Comparison of ENCODE assay signal across 8 cellular contexts in genomic region chr12:42129595-42130204, GRCh38. TPM values are rescaled to one million over a fixed set of nuclear protein-coding genes. Genes with fewer than 3 reads are reported as not detected.
DNase-seq lines count a peak whose midpoint lies in the region; ATAC-seq and TF ChIP-seq lines count a peak whose summit lies in the region.

No MANE protein-coding gene starts in this region.

- no peaks in the 10 kb centered on the region for H3K9me3 ChIP-seq in fibroblast of lung (ENCODE audit: control insufficient read depth, insufficient read depth, low read depth, low read length)

- no peaks in the 10 kb centered on the region for H3K36me3 ChIP-seq in fibroblast of lung (ENCODE audit: control insufficient read depth, insufficient read depth, low read length)

- H3K36me3 Mint-ChIP-seq in neural crest cell (ENCODE audit: low read depth) = peaks cover 3% of the 10 kb centered on the region

- H3K4me1 Mint-ChIP-seq in neural crest cell = peaks cover 10% of the 10 kb centered on the region

- no peaks in the 10 kb centered on the region for H3K27me3 ChIP-seq in fibroblast of lung (ENCODE audit: control insufficient read depth, insufficient read depth, low read length)

- no peak overlapping the region for H3K4me2 ChIP-seq in fibroblast of lung (ENCODE audit: extremely low read depth, insufficient read depth, low read length)

- H3K4me3 ChIP-seq in fibroblast of lung (replicated peaks in 1 of 4; ENCODE audit: control extremely low read depth in 1 of 4, insufficient read depth in 1 of 4, low read depth in 3 of 4, low read length in 4 of 4) = no peak overlapping the region

- peaks cover 26% of the 10 kb centered on the region for H3K79me2 ChIP-seq in fibroblast of lung (ENCODE audit: control insufficient read depth, insufficient read depth, low read length)

- DNase-seq in ELR (ENCODE audit: low read depth) (peak; percentile 83), LoVo (ENCODE audit: low spot score) (peak; percentile 57), SK-N-DZ (ENCODE audit: low spot score) (peak; percentile 74), fibroblast of lung (ENCODE audit: low read depth in 2 of 2) (peak; percentile 73 to 83), neural crest cell (ENCODE audit: low read depth, low spot score) (no peak), cortex of kidney (lab: John Stamatoyannopoulos, UW) (no peak)

- no peak overlapping the region for H2AFZ ChIP-seq in fibroblast of lung (ENCODE audit: low read length)

- H3K27ac Mint-ChIP-seq in neural crest cell (ENCODE audit: unreplicated experiment) = no peak overlapping the region

- no peak overlapping the region for H3K27ac ChIP-seq in fibroblast of lung (ENCODE audit: insufficient read depth, low read length)

- no peaks in the 10 kb centered on the region for H4K20me1 ChIP-seq in fibroblast of lung (ENCODE audit: control insufficient read depth, extremely low read depth, insufficient read depth, low read length)

- TF ChIP-seq CTCF in fibroblast of lung (conservative IDR thresholded peaks at IDR 0.05 in 1 of 2, IDR thresholded peaks at IDR 0.05 in 1 of 2; ENCODE audit: low read depth in 1 of 2, low read length in 2 of 2) (peak; percentile 85 to 88), neural crest cell (conservative IDR thresholded peaks at IDR 0.05) (peak; percentile 84)

- peaks cover 7% of the 10 kb centered on the region for H3K4me1 ChIP-seq in fibroblast of lung (ENCODE audit: control insufficient read depth, extremely low read depth, insufficient read depth, low read length)

- H3K4me3 Mint-ChIP-seq in neural crest cell = no peak overlapping the region

- no peaks in the 10 kb centered on the region for H3K9me3 Mint-ChIP-seq in neural crest cell

- no peak for TF ChIP-seq POLR2A in GM18505 (IDR thresholded peaks at IDR 0.05; ENCODE audit: borderline replicate concordance, extremely low read depth, insufficient read depth, insufficient read length)

- no peak for ATAC-seq in GM18519 (IDR thresholded peaks at IDR 0.05; ENCODE audit: low FRiP score, unreplicated experiment)
- ATAC-seq in GM18505 (IDR thresholded peaks at IDR 0.05; ENCODE audit: unreplicated experiment) = no peak

- no peak overlapping the region for H3K9ac ChIP-seq in fibroblast of lung (ENCODE audit: insufficient read depth, low read length)

- no peaks in the 10 kb centered on the region for H3K27me3 Mint-ChIP-seq in neural crest cell (ENCODE audit: low read depth)

RNA-seq across cellular contexts. Expression of gene GXYLT1, which starts 15.0 kb away (rescaled TPM):
- 14.1 and 18.1 TPM in 2 replicates for polyA plus RNA-seq in SK-N-DZ (2014; cell fraction: cytosol; rRNA removed)
- polyA plus RNA-seq in SK-N-DZ (2014; cell fraction: nucleus; rRNA removed) = 6.2 and 15.4 TPM in 2 replicates
- total RNA-seq in fibroblast of lung (10.5 and 10.7 TPM in 2 replicates), neural crest cell (17.8 and 18.4 TPM in 2 replicates)
- 14.6 and 14.8 TPM in 2 replicates for polyA plus RNA-seq in fibroblast of lung
- 8.4 TPM in 2 replicates for polyA plus RNA-seq in fibroblast of lung (2012)
- 0.12 and 0.48 TPM in 2 replicates for polyA minus RNA-seq in fibroblast of lung (ENCODE audit: low replicate concordance)

Comparison
In these comparisons a context has a peak if more than half of its experiments do, and no peak if none do; other contexts are left out.
1. DNase-seq: peak in ELR (single experiment), LoVo (single experiment), SK-N-DZ (single experiment) and fibroblast of lung (2 of 2); none in neural crest cell (single experiment) and cortex of kidney (single experiment).